ENCODE assay signal across 1 cellular context in genomic region chr2:222796413-222797103, GRCh38.
A peak's percentile ranks its signal among the peaks of the same experiment; 100 is the strongest.
TF ChIP-seq lines count a peak whose summit lies in the region.

No MANE protein-coding gene starts in this region.

TF ChIP-seq in HepG2, 621 proteins besides CTCF, POLR2A, EP300 and RAD21 (continued from another document and continues in another):
- TF ChIP-seq, protein P1, sequence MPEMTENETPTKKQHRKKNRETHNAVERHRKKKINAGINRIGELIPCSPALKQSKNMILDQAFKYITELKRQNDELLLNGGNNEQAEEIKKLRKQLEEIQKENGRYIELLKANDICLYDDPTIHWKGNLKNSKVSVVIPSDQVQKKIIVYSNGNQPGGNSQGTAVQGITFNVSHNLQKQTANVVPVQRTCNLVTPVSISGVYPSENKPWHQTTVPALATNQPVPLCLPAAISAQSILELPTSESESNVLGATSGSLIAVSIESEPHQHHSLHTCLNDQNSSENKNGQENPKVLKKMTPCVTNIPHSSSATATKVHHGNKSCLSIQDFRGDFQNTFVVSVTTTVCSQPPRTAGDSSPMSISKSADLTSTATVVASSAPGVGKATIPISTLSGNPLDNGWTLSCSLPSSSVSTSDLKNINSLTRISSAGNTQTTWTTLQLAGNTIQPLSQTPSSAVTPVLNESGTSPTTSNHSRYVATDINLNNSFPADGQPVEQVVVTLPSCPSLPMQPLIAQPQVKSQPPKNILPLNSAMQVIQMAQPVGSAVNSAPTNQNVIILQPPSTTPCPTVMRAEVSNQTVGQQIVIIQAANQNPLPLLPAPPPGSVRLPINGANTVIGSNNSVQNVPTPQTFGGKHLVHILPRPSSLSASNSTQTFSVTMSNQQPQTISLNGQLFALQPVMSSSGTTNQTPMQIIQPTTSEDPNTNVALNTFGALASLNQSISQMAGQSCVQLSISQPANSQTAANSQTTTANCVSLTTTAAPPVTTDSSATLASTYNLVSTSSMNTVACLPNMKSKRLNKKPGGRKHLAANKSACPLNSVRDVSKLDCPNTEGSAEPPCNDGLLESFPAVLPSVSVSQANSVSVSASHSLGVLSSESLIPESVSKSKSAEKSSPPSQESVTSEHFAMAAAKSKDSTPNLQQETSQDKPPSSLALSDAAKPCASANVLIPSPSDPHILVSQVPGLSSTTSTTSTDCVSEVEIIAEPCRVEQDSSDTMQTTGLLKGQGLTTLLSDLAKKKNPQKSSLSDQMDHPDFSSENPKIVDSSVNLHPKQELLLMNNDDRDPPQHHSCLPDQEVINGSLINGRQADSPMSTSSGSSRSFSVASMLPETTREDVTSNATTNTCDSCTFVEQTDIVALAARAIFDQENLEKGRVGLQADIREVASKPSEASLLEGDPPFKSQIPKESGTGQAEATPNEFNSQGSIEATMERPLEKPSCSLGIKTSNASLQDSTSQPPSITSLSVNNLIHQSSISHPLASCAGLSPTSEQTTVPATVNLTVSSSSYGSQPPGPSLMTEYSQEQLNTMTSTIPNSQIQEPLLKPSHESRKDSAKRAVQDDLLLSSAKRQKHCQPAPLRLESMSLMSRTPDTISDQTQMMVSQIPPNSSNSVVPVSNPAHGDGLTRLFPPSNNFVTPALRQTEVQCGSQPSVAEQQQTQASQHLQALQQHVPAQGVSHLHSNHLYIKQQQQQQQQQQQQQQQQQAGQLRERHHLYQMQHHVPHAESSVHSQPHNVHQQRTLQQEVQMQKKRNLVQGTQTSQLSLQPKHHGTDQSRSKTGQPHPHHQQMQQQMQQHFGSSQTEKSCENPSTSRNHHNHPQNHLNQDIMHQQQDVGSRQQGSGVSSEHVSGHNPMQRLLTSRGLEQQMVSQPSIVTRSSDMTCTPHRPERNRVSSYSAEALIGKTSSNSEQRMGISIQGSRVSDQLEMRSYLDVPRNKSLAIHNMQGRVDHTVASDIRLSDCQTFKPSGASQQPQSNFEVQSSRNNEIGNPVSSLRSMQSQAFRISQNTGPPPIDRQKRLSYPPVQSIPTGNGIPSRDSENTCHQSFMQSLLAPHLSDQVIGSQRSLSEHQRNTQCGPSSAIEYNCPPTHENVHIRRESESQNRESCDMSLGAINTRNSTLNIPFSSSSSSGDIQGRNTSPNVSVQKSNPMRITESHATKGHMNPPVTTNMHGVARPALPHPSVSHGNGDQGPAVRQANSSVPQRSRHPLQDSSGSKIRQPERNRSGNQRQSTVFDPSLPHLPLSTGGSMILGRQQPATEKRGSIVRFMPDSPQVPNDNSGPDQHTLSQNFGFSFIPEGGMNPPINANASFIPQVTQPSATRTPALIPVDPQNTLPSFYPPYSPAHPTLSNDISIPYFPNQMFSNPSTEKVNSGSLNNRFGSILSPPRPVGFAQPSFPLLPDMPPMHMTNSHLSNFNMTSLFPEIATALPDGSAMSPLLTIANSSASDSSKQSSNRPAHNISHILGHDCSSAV (CRISPR knock-in tag; IDR thresholded peaks at IDR 0.05; ENCODE audit: borderline replicate concordance), result no peak
- TF ChIP-seq KLF12 (CRISPR knock-in tag; IDR thresholded peaks at IDR 0.05; ENCODE audit: borderline replicate concordance), result 0 out of 2 replicates have a peak, but pooled peaks have one; percentile 68
- peak; percentile 62; the same call in 1 of the 2 replicates for TF ChIP-seq NR2C2 (CRISPR knock-in tag; IDR thresholded peaks at IDR 0.05; ENCODE audit: borderline replicate concordance)
- TF ChIP-seq, protein P2, sequence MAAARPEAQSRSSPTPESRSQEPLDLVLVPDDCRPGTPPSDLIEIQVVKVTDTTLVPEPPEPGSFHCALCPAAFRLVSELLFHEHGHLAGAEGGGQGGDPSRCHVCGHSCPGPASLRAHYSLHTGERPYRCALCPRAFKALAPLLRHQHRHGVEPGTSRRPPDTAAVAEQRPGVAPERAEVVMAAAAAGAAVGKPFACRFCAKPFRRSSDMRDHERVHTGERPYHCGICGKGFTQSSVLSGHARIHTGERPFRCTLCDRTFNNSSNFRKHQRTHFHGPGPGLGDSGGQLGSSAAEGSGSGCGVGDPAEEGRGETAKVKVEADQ (CRISPR knock-in tag; IDR thresholded peaks at IDR 0.05; ENCODE audit: borderline replicate concordance), result peak; percentile 84
- peak; percentile 93 for TF ChIP-seq ETV6 (CRISPR knock-in tag; conservative IDR thresholded peaks at IDR 0.05)
- TF ChIP-seq PITX1 (CRISPR knock-in tag; IDR thresholded peaks at IDR 0.05), result peak; percentile 97
- 0 out of 2 replicates have a peak, but pooled peaks have one; percentile 37 for TF ChIP-seq ZNF768 (CRISPR knock-in tag; IDR thresholded peaks at IDR 0.05)
- TF ChIP-seq KLF11 (CRISPR knock-in tag; IDR thresholded peaks at IDR 0.05), result peak; percentile 75; the same call in 1 of the 2 replicates
- peak; percentile 51 for TF ChIP-seq JARID2 (CRISPR knock-in tag; IDR thresholded peaks at IDR 0.05; ENCODE audit: insufficient replicate concordance)
- TF ChIP-seq MXD4 (CRISPR knock-in tag; IDR thresholded peaks at IDR 0.05), result peak; percentile 73; the same call in 1 of the 2 replicates
- TF ChIP-seq JUND (CRISPR knock-in tag; IDR thresholded peaks at IDR 0.05), result peak; percentile 91
- TF ChIP-seq TARDBP (CRISPR knock-in tag; IDR thresholded peaks at IDR 0.05), result peak; percentile 99
- TF ChIP-seq STAG1 (CRISPR knock-in tag; IDR thresholded peaks at IDR 0.05), result peak; percentile 61
- peak; percentile 80; the same call in 1 of the 2 replicates for TF ChIP-seq STAT6 (CRISPR knock-in tag; IDR thresholded peaks at IDR 0.05; ENCODE audit: borderline replicate concordance)
- 0 out of 2 replicates have a peak, but pooled peaks have one; percentile 34 for TF ChIP-seq KAT7 (CRISPR knock-in tag; IDR thresholded peaks at IDR 0.05; ENCODE audit: borderline replicate concordance)
- peak in 1 of 2 experiments; percentile 93; a peak in 2 of 4 replicates for TF ChIP-seq KLF16 (CRISPR knock-in tag; IDR thresholded peaks at IDR 0.05)
- TF ChIP-seq NONO (IDR thresholded peaks at IDR 0.05), result no peak
- TF ChIP-seq NONO (CRISPR knock-in tag; conservative IDR thresholded peaks at IDR 0.05), result peak; percentile 72
- peak; percentile 31; the same call in 1 of the 2 replicates for TF ChIP-seq SPEN (CRISPR knock-in tag; IDR thresholded peaks at IDR 0.05; ENCODE audit: low read depth)
- TF ChIP-seq ZSCAN30 (CRISPR knock-in tag; IDR thresholded peaks at IDR 0.05), result peak; percentile 13
- peak; percentile 56; the same call in 1 of the 2 replicates for TF ChIP-seq ZNF639 (CRISPR knock-in tag; conservative IDR thresholded peaks at IDR 0.05)
- peak; percentile 93 for TF ChIP-seq ZNF614 (CRISPR knock-in tag; IDR thresholded peaks at IDR 0.05; ENCODE audit: borderline replicate concordance)
- TF ChIP-seq ZNF546 (CRISPR knock-in tag; conservative IDR thresholded peaks at IDR 0.05), result no peak
- peak; percentile 66 for TF ChIP-seq ATF7 (IDR thresholded peaks at IDR 0.05)
- TF ChIP-seq ATF7 (CRISPR knock-in tag; IDR thresholded peaks at IDR 0.05), result peak; percentile 93
- no peak for TF ChIP-seq ZNF75D (CRISPR knock-in tag; IDR thresholded peaks at IDR 0.05; ENCODE audit: borderline replicate concordance)
- TF ChIP-seq, protein P3, sequence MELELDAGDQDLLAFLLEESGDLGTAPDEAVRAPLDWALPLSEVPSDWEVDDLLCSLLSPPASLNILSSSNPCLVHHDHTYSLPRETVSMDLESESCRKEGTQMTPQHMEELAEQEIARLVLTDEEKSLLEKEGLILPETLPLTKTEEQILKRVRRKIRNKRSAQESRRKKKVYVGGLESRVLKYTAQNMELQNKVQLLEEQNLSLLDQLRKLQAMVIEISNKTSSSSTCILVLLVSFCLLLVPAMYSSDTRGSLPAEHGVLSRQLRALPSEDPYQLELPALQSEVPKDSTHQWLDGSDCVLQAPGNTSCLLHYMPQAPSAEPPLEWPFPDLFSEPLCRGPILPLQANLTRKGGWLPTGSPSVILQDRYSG (CRISPR knock-in tag; IDR thresholded peaks at IDR 0.05), result no peak
- TF ChIP-seq ZNF7 (CRISPR knock-in tag; IDR thresholded peaks at IDR 0.05), result peak; percentile 6; the same call in 1 of the 2 replicates
- peak; percentile 52; the same call in 1 of the 2 replicates for TF ChIP-seq ZNF143 (CRISPR knock-in tag; IDR thresholded peaks at IDR 0.05)
- TF ChIP-seq ZNF563 (CRISPR knock-in tag; IDR thresholded peaks at IDR 0.05), result peak; percentile 31; the same call in 1 of the 2 replicates
- TF ChIP-seq HNF1A (IDR thresholded peaks at IDR 0.05; ENCODE audit: low read depth), result peak; percentile 76
- peak; percentile 92 for TF ChIP-seq HNF1A (CRISPR knock-in tag; IDR thresholded peaks at IDR 0.05; ENCODE audit: borderline replicate concordance)
- TF ChIP-seq UBTF (CRISPR knock-in tag; IDR thresholded peaks at IDR 0.05), result peak; percentile 88
- peak; percentile 84 for TF ChIP-seq KDM2A (CRISPR knock-in tag; IDR thresholded peaks at IDR 0.05; ENCODE audit: borderline replicate concordance, low read depth)
